2 cellular contexts compared by ENCODE assay signal in genomic region chr1:37509181-37509580, GRCh38.
TF ChIP-seq lines count a peak whose summit lies in the region.

No MANE protein-coding gene starts in this region.

TF ChIP-seq in HCT116, 20 proteins besides CTCF, POLR2A, EP300 and RAD21:
- TF ChIP-seq JUND (IDR thresholded peaks at IDR 0.05), result no peak
- no peak for TF ChIP-seq POLR2AphosphoS5 (IDR thresholded peaks at IDR 0.05; ENCODE audit: low read depth, low read length)
- TF ChIP-seq ZFX (IDR thresholded peaks at IDR 0.05), result no peak
- no peak for TF ChIP-seq EZH2 (IDR thresholded peaks at IDR 0.05)
- TF ChIP-seq ELF1 (IDR thresholded peaks at IDR 0.05; ENCODE audit: borderline replicate concordance, low read depth), result no peak
- TF ChIP-seq ZNF274 (IDR thresholded peaks at IDR 0.05; ENCODE audit: low read depth, low read length), result no peak
- TF ChIP-seq YY1 (IDR thresholded peaks at IDR 0.05; ENCODE audit: extremely low read depth, insufficient replicate concordance, low read depth, low read length), result no peak
- no peak for TF ChIP-seq SIN3A (IDR thresholded peaks at IDR 0.05; ENCODE audit: low read depth)
- TF ChIP-seq FOSL1 (IDR thresholded peaks at IDR 0.05; ENCODE audit: low read depth), result no peak

TF ChIP-seq in SK-N-SH, 30 proteins besides CTCF, POLR2A, EP300 and RAD21:
- no peak for TF ChIP-seq MEF2A (IDR thresholded peaks at IDR 0.05; ENCODE audit: borderline replicate concordance, low read depth)
- TF ChIP-seq TAF1 (IDR thresholded peaks at IDR 0.05; ENCODE audit: borderline replicate concordance, low read depth, low read length), result no peak
- TF ChIP-seq FOXJ3 (CRISPR knock-in tag; IDR thresholded peaks at IDR 0.05), result no peak
- TF ChIP-seq, protein P1, sequence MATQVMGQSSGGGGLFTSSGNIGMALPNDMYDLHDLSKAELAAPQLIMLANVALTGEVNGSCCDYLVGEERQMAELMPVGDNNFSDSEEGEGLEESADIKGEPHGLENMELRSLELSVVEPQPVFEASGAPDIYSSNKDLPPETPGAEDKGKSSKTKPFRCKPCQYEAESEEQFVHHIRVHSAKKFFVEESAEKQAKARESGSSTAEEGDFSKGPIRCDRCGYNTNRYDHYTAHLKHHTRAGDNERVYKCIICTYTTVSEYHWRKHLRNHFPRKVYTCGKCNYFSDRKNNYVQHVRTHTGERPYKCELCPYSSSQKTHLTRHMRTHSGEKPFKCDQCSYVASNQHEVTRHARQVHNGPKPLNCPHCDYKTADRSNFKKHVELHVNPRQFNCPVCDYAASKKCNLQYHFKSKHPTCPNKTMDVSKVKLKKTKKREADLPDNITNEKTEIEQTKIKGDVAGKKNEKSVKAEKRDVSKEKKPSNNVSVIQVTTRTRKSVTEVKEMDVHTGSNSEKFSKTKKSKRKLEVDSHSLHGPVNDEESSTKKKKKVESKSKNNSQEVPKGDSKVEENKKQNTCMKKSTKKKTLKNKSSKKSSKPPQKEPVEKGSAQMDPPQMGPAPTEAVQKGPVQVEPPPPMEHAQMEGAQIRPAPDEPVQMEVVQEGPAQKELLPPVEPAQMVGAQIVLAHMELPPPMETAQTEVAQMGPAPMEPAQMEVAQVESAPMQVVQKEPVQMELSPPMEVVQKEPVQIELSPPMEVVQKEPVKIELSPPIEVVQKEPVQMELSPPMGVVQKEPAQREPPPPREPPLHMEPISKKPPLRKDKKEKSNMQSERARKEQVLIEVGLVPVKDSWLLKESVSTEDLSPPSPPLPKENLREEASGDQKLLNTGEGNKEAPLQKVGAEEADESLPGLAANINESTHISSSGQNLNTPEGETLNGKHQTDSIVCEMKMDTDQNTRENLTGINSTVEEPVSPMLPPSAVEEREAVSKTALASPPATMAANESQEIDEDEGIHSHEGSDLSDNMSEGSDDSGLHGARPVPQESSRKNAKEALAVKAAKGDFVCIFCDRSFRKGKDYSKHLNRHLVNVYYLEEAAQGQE (IDR thresholded peaks at IDR 0.05; ENCODE audit: low read depth, low read length), result no peak
- no peak for TF ChIP-seq GABPA (IDR thresholded peaks at IDR 0.05; ENCODE audit: low read depth)
- no peak for TF ChIP-seq JUND (IDR thresholded peaks at IDR 0.05)
- no peak for TF ChIP-seq SIN3A (IDR thresholded peaks at IDR 0.05; ENCODE audit: borderline replicate concordance, low read depth, low read length)
- TF ChIP-seq EZH2phosphoT487 (IDR thresholded peaks at IDR 0.05; ENCODE audit: borderline replicate concordance, low read depth), result no peak
- TF ChIP-seq, protein P2, sequence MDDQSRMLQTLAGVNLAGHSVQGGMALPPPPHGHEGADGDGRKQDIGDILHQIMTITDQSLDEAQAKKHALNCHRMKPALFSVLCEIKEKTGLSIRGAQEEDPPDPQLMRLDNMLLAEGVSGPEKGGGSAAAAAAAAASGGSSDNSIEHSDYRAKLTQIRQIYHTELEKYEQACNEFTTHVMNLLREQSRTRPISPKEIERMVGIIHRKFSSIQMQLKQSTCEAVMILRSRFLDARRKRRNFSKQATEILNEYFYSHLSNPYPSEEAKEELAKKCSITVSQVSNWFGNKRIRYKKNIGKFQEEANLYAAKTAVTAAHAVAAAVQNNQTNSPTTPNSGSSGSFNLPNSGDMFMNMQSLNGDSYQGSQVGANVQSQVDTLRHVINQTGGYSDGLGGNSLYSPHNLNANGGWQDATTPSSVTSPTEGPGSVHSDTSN (IDR thresholded peaks at IDR 0.05), result no peak
- TF ChIP-seq RFX5 (IDR thresholded peaks at IDR 0.05; ENCODE audit: low read length), result no peak
- TF ChIP-seq CHD2 (IDR thresholded peaks at IDR 0.05; ENCODE audit: low read length, partially characterized antibody), result no peak
- no peak for TF ChIP-seq ELF1 (IDR thresholded peaks at IDR 0.05)
- no peak for TF ChIP-seq RCOR1 (IDR thresholded peaks at IDR 0.05; ENCODE audit: low read length)
- TF ChIP-seq SMC3 (IDR thresholded peaks at IDR 0.05; ENCODE audit: low read depth, low read length), result no peak
- TF ChIP-seq MAX (IDR thresholded peaks at IDR 0.05; ENCODE audit: low read depth), result no peak
- no peak for TF ChIP-seq MXI1 (IDR thresholded peaks at IDR 0.05; ENCODE audit: low read depth, low read length)
- TF ChIP-seq TCF12 (IDR thresholded peaks at IDR 0.05), result no peak
- TF ChIP-seq NRF1 (IDR thresholded peaks at IDR 0.05; ENCODE audit: low read depth, low read length), result no peak
- no peak for TF ChIP-seq NFIC (IDR thresholded peaks at IDR 0.05; ENCODE audit: borderline replicate concordance)
- no peak for TF ChIP-seq USF1 (IDR thresholded peaks at IDR 0.05; ENCODE audit: borderline replicate concordance, low read depth)
